8 cellular contexts compared by ENCODE assay signal in the genomic region with DNA sequence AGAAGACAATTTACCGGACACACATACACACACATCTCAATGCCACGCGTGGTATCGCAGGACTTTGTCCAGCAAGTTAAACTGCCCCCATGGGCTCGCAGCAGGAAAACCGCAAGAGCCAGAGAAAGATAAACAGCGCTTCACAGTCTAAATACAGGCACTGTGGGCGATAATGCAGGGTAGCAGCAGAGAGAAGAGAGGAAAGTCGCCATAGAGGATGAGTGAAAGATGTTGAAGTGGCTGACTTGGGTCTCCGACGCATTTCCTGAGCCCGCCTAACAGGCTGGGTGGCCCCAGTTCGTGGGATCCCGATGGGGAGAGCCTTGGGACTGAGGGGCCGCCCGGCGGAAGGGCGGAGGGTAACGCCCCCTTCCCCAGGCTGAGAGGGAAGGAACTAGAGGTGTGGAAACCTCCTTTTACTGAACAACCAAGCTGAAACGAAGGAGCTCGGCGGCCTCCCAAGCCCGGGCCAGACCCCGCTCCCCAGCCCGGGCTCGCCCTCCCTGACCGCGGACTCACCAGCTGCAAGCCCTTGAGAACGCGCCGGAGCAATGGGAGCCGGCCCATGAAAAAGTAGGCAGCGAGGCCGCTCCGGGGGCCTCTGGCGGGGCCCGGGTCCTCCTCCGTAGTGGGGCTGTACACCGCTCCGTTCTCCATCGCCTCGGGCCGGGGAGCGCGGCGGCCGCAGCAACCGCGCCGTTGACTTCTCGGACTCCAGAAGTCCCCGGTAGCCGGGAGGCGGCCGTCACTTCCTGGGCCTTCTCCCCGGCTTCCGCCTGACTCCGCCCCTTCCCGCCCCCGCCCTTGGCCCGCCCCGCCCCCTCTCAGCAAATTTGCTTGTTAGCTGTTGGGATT. TPM values are rescaled to one million over a fixed set of nuclear protein-coding genes. Genes with fewer than 3 reads are reported as not detected.
DNase-seq lines count a peak whose midpoint lies in the region; ATAC-seq and TF ChIP-seq lines count a peak whose summit lies in the region.

A gene with protein sequence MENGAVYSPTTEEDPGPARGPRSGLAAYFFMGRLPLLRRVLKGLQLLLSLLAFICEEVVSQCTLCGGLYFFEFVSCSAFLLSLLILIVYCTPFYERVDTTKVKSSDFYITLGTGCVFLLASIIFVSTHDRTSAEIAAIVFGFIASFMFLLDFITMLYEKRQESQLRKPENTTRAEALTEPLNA (minus strand): TSS at position 764 of the 855 bp plus-strand sequence. CDS start 107 bp downstream, at position 657.

- peaks cover 12% of the 10 kb centered on the region for H3K4me1 ChIP-seq in adipocyte (ENCODE audit: control insufficient read depth, insufficient read depth, low read length)
- peaks cover 0 to 54% (median 21%) of the 10 kb centered on the region in 4 donors for H3K4me1 ChIP-seq in tibial nerve

- TF ChIP-seq EP300 in tibial nerve (IDR thresholded peaks at IDR 0.05): peak in 1 of 2 donors; percentile 87

- H3K4me1 Mint-ChIP-seq in T-cell: peaks cover 39 to 49% (median 46%) of the 10 kb centered on the region in 3 donors

- no peaks in the 10 kb centered on the region for H3K9me3 Mint-ChIP-seq in T-cell

- peak within 1 kb of the TSS; percentile 96 to 99 (median 99) for H3K4me3 Mint-ChIP-seq in T-cell

- POLR2A ChIA-PET in T-cell (lab: Charles Lee): interaction anchor here in 1 of 2 donors (0.6 to 1.5 kb wide), 4 partner anchors 10 to 17 kb away, joined by 4 to 8 read pairs (median 4); no protein-coding TSS in a partner anchor

- TF ChIP-seq CTCF in tibial nerve (IDR thresholded peaks at IDR 0.05): peak in 1 of 5 experiments; percentile 6

- peak; percentile 83 to 91 (median 85) for ATAC-seq in T-cell (replicated peaks in 1 of 4)

- H3K4me3 ChIP-seq in GM08714 (ENCODE audit: low read length): peak within 1 kb of the TSS; percentile 84
- H3K4me3 ChIP-seq in H7 (ENCODE audit: insufficient read depth, low read depth, low read length): peak within 1 kb of the TSS; percentile 86
- H3K4me3 ChIP-seq in adipocyte (ENCODE audit: low read length): peak within 1 kb of the TSS; percentile 88
- peak within 1 kb of the TSS; percentile 46 to 96 (median 80) for H3K4me3 ChIP-seq in tibial nerve

- H3K36me3 Mint-ChIP-seq in T-cell: peaks cover 8% of the 10 kb centered on the region

- CTCF ChIA-PET in T-cell (lab: Charles Lee): interaction anchor here (0.6 to 1.4 kb wide), 5 partner anchors 18 to 127 kb away, joined by 3 to 5 read pairs (median 4); no protein-coding TSS in a partner anchor

- peak within 1 kb of the TSS; percentile 32 to 98 (median 94) for H3K27ac ChIP-seq in tibial nerve

- WGBS in tibial nerve, 2 donors: 0 to 1% methylated on average over 37 to 61 of the region's 62 CpGs

- DNase-seq in H7 (peak; percentile 97), M059J (ENCODE audit: low read depth) (peak; percentile 73), T-cell (peak; percentile 47 to 77 (median 64)), adipocyte (ENCODE audit: low read depth) (peak; percentile 95), cardiac septum (ENCODE audit: low spot score) (peak; percentile 93), pons (ENCODE audit: low spot score) (peak; percentile 77), tibial nerve (ENCODE audit: low spot score in 2 of 2) (peak; percentile 67)

- H3K9ac ChIP-seq in adipocyte (ENCODE audit: low read length): peak within 1 kb of the TSS; percentile 96

- H3K36me3 ChIP-seq in H7 (replicated peaks; ENCODE audit: control insufficient read depth, insufficient read depth, low read length) (no peaks in the 10 kb centered on the region), adipocyte (ENCODE audit: control insufficient read depth, insufficient read depth, low read length, severe bottlenecking) (peaks cover 2% of the 10 kb centered on the region), tibial nerve (no peaks in the 10 kb centered on the region)

- peak within 1 kb of the TSS; percentile 93 to 96 for H3K27ac Mint-ChIP-seq in T-cell

- H3K27me3 ChIP-seq in H7 (ENCODE audit: control insufficient read depth, insufficient read depth, low read length): no peaks in the 10 kb centered on the region
- H3K27me3 ChIP-seq in adipocyte (replicated peaks; ENCODE audit: control insufficient read depth, insufficient read depth, low read length): no peaks in the 10 kb centered on the region
- H3K27me3 ChIP-seq in tibial nerve: no peaks in the 10 kb centered on the region

- no peaks in the 10 kb centered on the region for H3K27me3 Mint-ChIP-seq in T-cell

- TF ChIP-seq POLR2A in tibial nerve (IDR thresholded peaks at IDR 0.05): peak; percentile 55 to 79

- intact Hi-C loops in cardiac septum (cut with DNase I): loop anchor here (2.0 kb wide), 1 partner anchor 68 kb away; the partner anchor contains the start of gene DYNC1LI1

- H3K9me3 ChIP-seq in adipocyte (ENCODE audit: control insufficient read depth, low read length): no peaks in the 10 kb centered on the region
- H3K9me3 ChIP-seq in tibial nerve: no peaks in the 10 kb centered on the region

RNA-seq across cellular contexts. Expression of the gene that starts here (rescaled TPM):
- total RNA-seq in H7 (2014; rRNA removed; shearing (Covaris generic)): 48.2 and 53.9 TPM in 2 replicates
- total RNA-seq in M059J (2014; rRNA removed; shearing (Covaris generic)): 115 and 144 TPM in 2 replicates
- total RNA-seq in T-cell (10 to 100 TPM; 34.8 to 47.6 (median 40.4) TPM), cardiac septum (15.4 TPM), tibial nerve (10 to 100 TPM; 67.8 to 73.3 (median 70.6) TPM)

Comparison
In these comparisons a context has a peak if more than half of its experiments do, and no peak if none do; other contexts are left out.
1. Peak in every context shown above with its lines: DNase-seq, ATAC-seq, H3K4me3 ChIP-seq and H3K27ac ChIP-seq.